ENCODE assay signal across 18 cellular contexts in the genomic region with DNA sequence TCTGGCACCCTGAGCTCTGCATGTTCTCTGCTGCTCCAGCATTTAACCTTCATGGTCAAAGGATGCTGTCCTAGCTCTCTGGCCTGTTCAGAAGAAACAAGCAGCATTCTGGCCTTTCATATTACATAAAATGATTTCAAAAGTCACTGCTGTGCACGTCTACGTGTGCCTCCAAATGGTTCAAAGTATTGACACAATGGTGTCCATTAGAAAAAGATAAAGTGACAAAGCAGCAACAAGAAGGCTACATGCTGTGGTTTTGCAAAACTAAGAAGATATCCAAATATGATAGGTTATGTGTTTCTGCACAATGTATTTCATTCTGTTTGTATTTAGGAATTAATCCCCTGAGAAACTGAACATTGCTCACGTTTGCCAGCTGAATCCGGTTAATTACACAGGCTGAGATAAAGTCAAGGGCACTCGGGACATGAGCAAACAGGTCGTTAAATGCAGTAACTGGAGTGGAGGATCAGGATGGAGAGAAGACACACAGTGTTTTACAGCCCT.
DNase-seq lines count a peak whose midpoint lies in the region; ATAC-seq and TF ChIP-seq lines count a peak whose summit lies in the region.
"Had no signal": no experiment of that assay in that cellular context is flagged by ENCODE, and none has a peak within 500 bp of the region (broad histone marks: within the 10 kb centered on the region; RNA-seq: fewer than 3 reads in every experiment).

No MANE protein-coding gene starts in this region.

- peak; percentile 5 for DNase-seq in DMS 273 (lab: John Stamatoyannopoulos, UW; ENCODE audit: unreplicated experiment)
- no peak for DNase-seq in DMS 273 treated with DMSO at 0.1 percent for 48 hours (lab: John Stamatoyannopoulos, UW)
- peak; percentile 12 to 47 for DNase-seq in NCI-H187 (lab: John Stamatoyannopoulos, UW)
- peak; percentile 86 for DNase-seq in NCI-H748 treated with DMSO at 0.1 percent for 48 hours (lab: John Stamatoyannopoulos, UW)
- no peak for DNase-seq in nephron progenitor cell
- no peak for DNase-seq in activated CD4-positive, alpha-beta T cell treated with anti-CD3 and anti-CD28 coated beads for 36 hours
- DNase-seq in HT-29 (ENCODE audit: low spot score): no peak
- no peak for DNase-seq in stimulated activated CD4-positive, alpha-beta T cell treated with anti-CD3 and anti-CD28 coated beads, Interleukin-4, amount 100 ng/mL, for 1 hour
- DNase-seq: 8988T; activated CD4-positive, CD25-positive, alpha-beta regulatory T cell treated with anti-CD3 and anti-CD28 coated beads, Interleukin-2, amount 50 U/mL, for 72 hours; activated gamma-delta T cell; amniotic stem cell; central memory CD4-positive, alpha-beta T cell; hypothalamus; IMR-90; kidney glomerular epithelial cell; midbrain; tibial artery had no signal

- no peaks in the 10 kb centered on the region for H3K36me3 Mint-ChIP-seq in nephron progenitor cell (ENCODE audit: low read depth)
- no peaks in the 10 kb centered on the region for H3K36me3 Mint-ChIP-seq in activated CD4-positive, alpha-beta T cell treated with anti-CD3 and anti-CD28 coated beads for 36 hours (ENCODE audit: low read depth)

- H3K27ac Mint-ChIP-seq in nephron progenitor cell: peak overlapping the region; percentile 47
- H3K27ac Mint-ChIP-seq in activated CD4-positive, alpha-beta T cell treated with anti-CD3 and anti-CD28 coated beads for 36 hours: no peak overlapping the region

- peaks cover 6% of the 10 kb centered on the region for H3K27me3 Mint-ChIP-seq in nephron progenitor cell (ENCODE audit: low read depth, poor library complexity)
- H3K27me3 Mint-ChIP-seq in activated CD4-positive, alpha-beta T cell treated with anti-CD3 and anti-CD28 coated beads for 36 hours: peaks cover 6% of the 10 kb centered on the region

- ATAC-seq in activated CD4-positive, alpha-beta T cell treated with anti-CD3 and anti-CD28 coated beads for 36 hours: no peak

- peaks cover 23% of the 10 kb centered on the region for H3K4me1 Mint-ChIP-seq in nephron progenitor cell
- no peaks in the 10 kb centered on the region for H3K4me1 Mint-ChIP-seq in activated CD4-positive, alpha-beta T cell treated with anti-CD3 and anti-CD28 coated beads for 36 hours

- intact Hi-C loops in activated CD4-positive, alpha-beta T cell treated with anti-CD3 and anti-CD28 coated beads for 36 hours (cut with DNase I, micrococcal nuclease): no loop called here

- H3K4me3 Mint-ChIP-seq in nephron progenitor cell: no peak overlapping the region
- H3K4me3 Mint-ChIP-seq in activated CD4-positive, alpha-beta T cell treated with anti-CD3 and anti-CD28 coated beads for 36 hours: no peak overlapping the region

- CTCF ChIA-PET in activated CD4-positive, alpha-beta T cell treated with anti-CD3 and anti-CD28 coated beads for 36 hours (lab: Charles Lee): interaction anchor here (0.6 kb wide), 1 partner anchor 113 kb away, joined by 3 read pairs; no protein-coding TSS in a partner anchor

- POLR2A ChIA-PET in activated CD4-positive, alpha-beta T cell treated with anti-CD3 and anti-CD28 coated beads for 36 hours (lab: Charles Lee): no interaction called here

- no peak for TF ChIP-seq CTCF in nephron progenitor cell (IDR thresholded peaks at IDR 0.05)

- H3K9me3 Mint-ChIP-seq in nephron progenitor cell: no peaks in the 10 kb centered on the region
- H3K9me3 Mint-ChIP-seq in activated CD4-positive, alpha-beta T cell treated with anti-CD3 and anti-CD28 coated beads for 36 hours (ENCODE audit: low read depth): no peaks in the 10 kb centered on the region

Comparison
In these comparisons a context has a peak if more than half of its experiments do, and no peak if none do; other contexts are left out.
1. DNase-seq: peak in DMS 273 (single experiment), NCI-H187 (2 of 2) and NCI-H748 treated with DMSO at 0.1 percent for 48 hours (single experiment); none in DMS 273 treated with DMSO at 0.1 percent for 48 hours (single experiment), nephron progenitor cell (single experiment), activated CD4-positive, alpha-beta T cell treated with anti-CD3 and anti-CD28 coated beads for 36 hours (single experiment), HT-29 (single experiment) and stimulated activated CD4-positive, alpha-beta T cell treated with anti-CD3 and anti-CD28 coated beads, Interleukin-4, amount 100 ng/mL, for 1 hour (single experiment).